ENCODE assay signal across 8 cellular contexts in genomic region chr11:36131719-36132349, GRCh38.
DNase-seq lines count a peak whose midpoint lies in the region; ATAC-seq and TF ChIP-seq lines count a peak whose summit lies in the region.

No MANE protein-coding gene starts in this region.

- no peaks in the 10 kb centered on the region for H3K36me3 ChIP-seq in uterus

- no peak for ATAC-seq in HG02642 (IDR thresholded peaks at IDR 0.05; ENCODE audit: poor library complexity, unreplicated experiment)
- ATAC-seq in HG03469 (IDR thresholded peaks at IDR 0.05; ENCODE audit: unreplicated experiment) = no peak

- peak overlapping the region; percentile 8 to 11 for H3K27ac ChIP-seq in uterus

- in situ Hi-C loops in GM13976 (cut with MboI; ENCODE audit: low sequenced_read_pairs, unreplicated experiment) = no loop called here

- H3K9me3 ChIP-seq in uterus = no peaks in the 10 kb centered on the region

- DNase-seq in GM13976 (ENCODE audit: low spot score) (peak; percentile 57), NCI-H526 (lab: John Stamatoyannopoulos, UW) (peak; percentile 39 to 76), cerebellar cortex (ENCODE audit: low spot score) (peak; percentile 89), left kidney (ENCODE audit: low read depth, low spot score) (peak; percentile 82), uterus (peak; percentile 63 to 68)
- DNase-seq in stimulated activated naive CD4-positive, alpha-beta T cell treated with Interleukin-2 at 50 U/mL for 16 hours (lab: John Stamatoyannopoulos, UW) = no peak

- H3K27me3 ChIP-seq in uterus = no peaks in the 10 kb centered on the region

- intact Hi-C loops in uterus (cut with DNase I; ENCODE audit: low total_unique reads) = loop anchor here (5.0 kb wide), 1 partner anchor 310 kb away; no protein-coding TSS in a partner anchor

- TF ChIP-seq CTCF in GM13976 (IDR thresholded peaks at IDR 0.05; ENCODE audit: borderline replicate concordance, control extremely low read depth, extremely low read depth, insufficient read depth, missing control alignments) = peak; percentile 66
- peak; percentile 66 to 78 (median 74) for TF ChIP-seq CTCF in uterus (IDR thresholded peaks at IDR 0.05)

- H3K4me1 ChIP-seq in uterus = no peaks in the 10 kb centered on the region

- no peak for TF ChIP-seq POLR2A in uterus (IDR thresholded peaks at IDR 0.05)

- no peak overlapping the region for H3K4me3 ChIP-seq in uterus
